ENCODE assay signal across 27 cellular contexts in the genomic region with DNA sequence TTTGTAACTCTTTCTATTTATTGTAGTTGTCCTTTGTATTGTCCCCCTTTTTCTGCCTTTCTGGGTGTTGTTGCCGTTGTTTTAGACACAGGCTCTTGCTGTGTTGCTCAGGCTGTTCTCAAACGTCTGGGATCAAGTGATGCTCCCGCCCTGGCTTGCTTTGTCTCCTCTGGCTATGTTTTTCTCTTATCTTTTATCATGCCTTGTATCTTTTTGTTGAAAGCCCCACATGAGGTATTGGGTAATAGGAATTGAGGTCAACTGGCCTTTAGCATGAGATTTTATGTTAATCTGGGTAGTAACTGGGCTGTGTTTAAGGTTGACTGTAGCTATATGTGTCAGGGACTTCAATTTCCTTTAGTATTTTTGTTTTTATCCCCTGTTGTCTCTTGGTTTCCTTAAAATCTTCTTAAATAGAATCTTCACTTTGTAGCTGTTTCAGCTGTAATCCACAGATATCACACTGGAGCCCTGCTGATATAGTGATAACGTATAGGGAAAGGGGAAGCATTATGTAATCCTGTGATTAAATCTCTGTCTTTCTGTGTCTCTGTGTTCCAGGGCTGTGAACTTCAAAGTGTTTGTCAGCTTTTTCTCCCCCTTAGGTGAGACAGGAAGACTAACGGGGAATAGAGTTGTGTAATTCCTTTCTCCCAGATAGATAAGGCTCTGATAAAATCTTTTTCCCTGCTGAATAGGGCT. TPM values are rescaled to one million over a fixed set of nuclear protein-coding genes. Genes with fewer than 3 reads are reported as not detected.
DNase-seq lines count a peak whose midpoint lies in the region; ATAC-seq and TF ChIP-seq lines count a peak whose summit lies in the region.
"Had no signal": no experiment of that assay in that cellular context is flagged by ENCODE, and none has a peak within 500 bp of the region (broad histone marks: within the 10 kb centered on the region; RNA-seq: fewer than 3 reads in every experiment).

No MANE protein-coding gene starts in this region.

- ATAC-seq in GM23338 (peak; percentile 62), psoas muscle (no peak)
- ATAC-seq: PC-3, Right ventricle myocardium inferior had no signal

- H3K27me3 ChIP-seq in GM23338 (ENCODE audit: insufficient read depth) (no peaks in the 10 kb centered on the region), parathyroid adenoma (ENCODE audit: control insufficient read depth, insufficient read depth, low read length) (no peaks in the 10 kb centered on the region), psoas muscle (ENCODE audit: insufficient read depth in 3 of 3, low read length in 2 of 3) (no peaks in the 10 kb centered on the region)
- H3K27me3 ChIP-seq: BLaER1, MG63, SJSA1 had no signal

- H4K20me1 ChIP-seq in GM23338 (replicated peaks; ENCODE audit: insufficient read depth), result no peaks in the 10 kb centered on the region
- H4K20me1 ChIP-seq: BLaER1 had no signal

- H3K4me3 Mint-ChIP-seq in GM23338, result no peak overlapping the region
- H3K4me3 Mint-ChIP-seq: H9 had no signal

- H3K79me2 ChIP-seq in GM23338 (replicated peaks; ENCODE audit: insufficient read depth) (no peaks in the 10 kb centered on the region), parathyroid adenoma (no peaks in the 10 kb centered on the region)

- no peaks in the 10 kb centered on the region for H3K9me2 ChIP-seq in GM23338 (ENCODE audit: insufficient read depth)

- peaks cover 12% of the 10 kb centered on the region; the same call in 2 of the 3 replicates for H3K9me3 Mint-ChIP-seq in GM23338

- no peak overlapping the region for H3K9ac ChIP-seq in parathyroid adenoma
- H3K9ac ChIP-seq: BLaER1, GM23248 had no signal

- WGBS in psoas muscle, 3 donors, result 58 to 67% (median 66%) methylated on average over 5 of the region's 5 CpGs

- no peak overlapping the region for H3K27ac Mint-ChIP-seq in GM23338
- H3K27ac Mint-ChIP-seq: CD4-positive, CD25-positive, alpha-beta regulatory T cell had no signal

- H3K4me2 ChIP-seq in GM23338 (no peak overlapping the region), parathyroid adenoma (ENCODE audit: low read length) (peak overlapping the region; percentile 28)
- H3K4me2 ChIP-seq: BLaER1 had no signal

- H3K27ac ChIP-seq in GM23338 (ENCODE audit: low read depth) (no peak overlapping the region), parathyroid adenoma (no peak overlapping the region), psoas muscle (no peak overlapping the region)
- H3K27ac ChIP-seq: BLaER1, GM23248, SJSA1 had no signal

- no peaks in the 10 kb centered on the region for H3K36me3 ChIP-seq in GM23338 (ENCODE audit: insufficient read depth)
- no peaks in the 10 kb centered on the region for H3K36me3 ChIP-seq in parathyroid adenoma (ENCODE audit: control insufficient read depth, insufficient read depth, low read length)
- H3K36me3 ChIP-seq in psoas muscle (ENCODE audit: insufficient read depth in 1 of 2, low read depth in 1 of 2), result no peaks in the 10 kb centered on the region
- H3K36me3 ChIP-seq: BLaER1, MG63, SJSA1 had no signal

- H3K4me1 ChIP-seq in GM23338 (ENCODE audit: insufficient read depth) (no peaks in the 10 kb centered on the region), parathyroid adenoma (no peaks in the 10 kb centered on the region), psoas muscle (no peaks in the 10 kb centered on the region)
- H3K4me1 ChIP-seq: BLaER1, SJSA1 had no signal

- H3F3A ChIP-seq in GM23338 (replicated peaks; ENCODE audit: low read depth), result no peaks in the 10 kb centered on the region

- no peak for TF ChIP-seq CTCF in GM23338 (conservative IDR thresholded peaks at IDR 0.05; ENCODE audit: low read depth in 2 of 2)
- no peak for TF ChIP-seq CTCF in parathyroid adenoma (IDR thresholded peaks at IDR 0.05)
- TF ChIP-seq CTCF in psoas muscle (IDR thresholded peaks at IDR 0.05), result no peak

- no peak for DNase-seq in GM23338 (ENCODE audit: low spot score)
- DNase-seq in NCI-H226, result peak; percentile 18
- DNase-seq in amniotic epithelial cell (ENCODE audit: low read depth), result peak; percentile 24
- DNase-seq in SHP77 (lab: John Stamatoyannopoulos, UW), result no peak
- no peak for DNase-seq in psoas muscle
- DNase-seq in NCI-H524 treated with DMSO at 0.1 percent for 48 hours (lab: John Stamatoyannopoulos, UW), result no peak
- DNase-seq: CD4-positive, CD25-positive, alpha-beta regulatory T cell; DMS53; GM23248; H9; KG1; MG63; NCI-H1092; NCI-H1436; NCI-H187; NCI-H2081 treated with DMSO at 0.1 percent for 48 hours; NCI-H2171; NCI-H345; NCI-H510A treated with DMSO at 0.1 percent for 48 hours; NCI-H748 treated with DMSO at 0.1 percent for 48 hours; PC-3; SW 1271 had no signal

- H3K9me3 ChIP-seq in parathyroid adenoma (ENCODE audit: control insufficient read depth, low read length) (no peaks in the 10 kb centered on the region), psoas muscle (peaks cover 24% of the 10 kb centered on the region)
- H3K9me3 ChIP-seq: MG63, SJSA1 had no signal

- intact Hi-C loops in psoas muscle (cut with DNase I), result no loop called here

- no peak overlapping the region for H2AFZ ChIP-seq in GM23338
- no peak overlapping the region for H2AFZ ChIP-seq in parathyroid adenoma
- H2AFZ ChIP-seq: GM23248 had no signal

- no peaks in the 10 kb centered on the region for H3K27me3 Mint-ChIP-seq in GM23338 (ENCODE audit: insufficient read depth, low read depth, poor library complexity)

- H3K36me3 Mint-ChIP-seq in GM23338 (ENCODE audit: low read depth), result no peaks in the 10 kb centered on the region

- H3K4me1 Mint-ChIP-seq in GM23338, result peaks cover 7% of the 10 kb centered on the region; the same call in 2 of the 3 replicates

- no peak overlapping the region for H3K4me3 ChIP-seq in GM23338
- H3K4me3 ChIP-seq in parathyroid adenoma (ENCODE audit: low read depth, low read length), result no peak overlapping the region
- H3K4me3 ChIP-seq in psoas muscle, result no peak overlapping the region
- H3K4me3 ChIP-seq: BLaER1, GM23248, MG63, SJSA1 had no signal

TF ChIP-seq in GM23338, 12 proteins besides CTCF, POLR2A, EP300 and RAD21:
- TF ChIP-seq ZNF114 (CRISPR knock-in tag; IDR thresholded peaks at IDR 0.05) (no peak), EZH2phosphoT487 (IDR thresholded peaks at IDR 0.05; ENCODE audit: unreplicated experiment) (no peak), EZH2 (IDR thresholded peaks at IDR 0.05; ENCODE audit: low read depth, unreplicated experiment) (no peak)

RNA-seq across cellular contexts. Expression of a gene that starts 25.9 kb away (rescaled TPM):
- total RNA-seq in GM23338 (2014; rRNA removed; shearing (Covaris generic)), result 8.0 and 10.4 TPM in 2 replicates
- polyA plus RNA-seq in GM23338 (2016; fragmentation: Nextera tagmentation; extraction: Ambion mirVana) (1.1 and 1.2 TPM in 2 replicates), psoas muscle (under 1 TPM in 1 of 3 donors, not detected in 2; 0.01 TPM)
- under 1 TPM in 1 of 4 donors, not detected in 3; 0.02 TPM for total RNA-seq in psoas muscle
- total RNA-seq: CD4-positive, CD25-positive, alpha-beta regulatory T cell; GM23248; PC-3; RPMI7951 had no signal
- polyA plus RNA-seq: CD4-positive, CD25-positive, alpha-beta regulatory T cell; GM23248 had no signal

Comparison
In these comparisons a context has a peak if more than half of its experiments do, and no peak if none do; other contexts are left out.
1. DNase-seq: peak in NCI-H226 (single experiment) and amniotic epithelial cell (single experiment); none in GM23338 (single experiment), SHP77 (0 of 2), psoas muscle (0 of 2) and NCI-H524 treated with DMSO at 0.1 percent for 48 hours (single experiment).